Comparison of ENCODE assay signal across 6 cellular contexts in genomic region chr17:22469101-22469880, GRCh38.
"Had no signal": no experiment of that assay in that cellular context is flagged by ENCODE, and none has a peak within 500 bp of the region (broad histone marks: within the 10 kb centered on the region; RNA-seq: fewer than 3 reads in every experiment).

No MANE protein-coding gene starts in this region.

- H3K27ac Mint-ChIP-seq: GM23338, H9, IgD-negative memory B cell had no signal

- H3K4me3 Mint-ChIP-seq: GM23338, H9, IgD-negative memory B cell had no signal

- H2AFZ ChIP-seq: GM23338 had no signal

- H3K4me2 ChIP-seq: GM23338 had no signal

- H3K4me3 ChIP-seq: GM23338 had no signal

- H3K36me3 Mint-ChIP-seq: IgD-negative memory B cell had no signal

- DNase-seq: H9, HCEC 1CT, KBM-7 had no signal

- ATAC-seq: GM23338, HepG2 had no signal

- H3K27me3 Mint-ChIP-seq: IgD-negative memory B cell had no signal

- H3K4me1 Mint-ChIP-seq: GM23338, H9 had no signal
